ENCODE assay signal across 8 cellular contexts in genomic region chr1:89994805-89995594, GRCh38. TPM values are rescaled to one million over a fixed set of nuclear protein-coding genes. Genes with fewer than 3 reads are reported as not detected.
DNase-seq lines count a peak whose midpoint lies in the region; TF ChIP-seq lines count a peak whose summit lies in the region.

Gene ZNF326 (plus strand): TSS chr1:89995110. CDS start chr1:89995258, 148 bp downstream.

- H3K9ac ChIP-seq in MM.1S (ENCODE audit: low read length) = peak within 1 kb of the TSS; percentile 97
- peak within 1 kb of the TSS; percentile 87 to 99 (median 96) for H3K9ac ChIP-seq in subcutaneous abdominal adipose tissue (ENCODE audit: low read length in 5 of 5)

- H3K27me3 ChIP-seq in MM.1S (replicated peaks; ENCODE audit: insufficient read depth, low read length) (no peaks in the 10 kb centered on the region), SJCRH30 (no peaks in the 10 kb centered on the region), neuron (ENCODE audit: insufficient read depth, low read length) (no peaks in the 10 kb centered on the region), subcutaneous abdominal adipose tissue (ENCODE audit: control insufficient read depth in 5 of 5, insufficient read depth in 4 of 5, low read length in 5 of 5) (no peaks in the 10 kb centered on the region)

- H3K27ac ChIP-seq in MM.1S (ENCODE audit: low read length) (peak within 1 kb of the TSS; percentile 77; the same call in 1 of the 2 replicates), SJCRH30 (peak within 1 kb of the TSS; percentile 89), subcutaneous abdominal adipose tissue (ENCODE audit: low read depth, low read length) (peak within 1 kb of the TSS; percentile 91)

- H3K9me3 ChIP-seq in MM.1S (replicated peaks; ENCODE audit: insufficient read depth, low read length) (no peaks in the 10 kb centered on the region), SJCRH30 (replicated peaks) (no peaks in the 10 kb centered on the region), neuron (ENCODE audit: low read length) (no peaks in the 10 kb centered on the region), subcutaneous abdominal adipose tissue (ENCODE audit: control insufficient read depth in 5 of 5, low read length in 5 of 5) (no peaks in the 10 kb centered on the region)

- peak within 1 kb of the TSS; percentile 86 for H3K4me3 ChIP-seq in MM.1S (ENCODE audit: low read length)
- peak within 1 kb of the TSS; percentile 82 for H3K4me3 ChIP-seq in SJCRH30
- H3K4me3 ChIP-seq in neuron (ENCODE audit: low read length) = peak within 1 kb of the TSS; percentile 84
- H3K4me3 ChIP-seq in subcutaneous abdominal adipose tissue (ENCODE audit: low read depth in 1 of 5, low read length in 5 of 5) = peak within 1 kb of the TSS; percentile 82 to 93 (median 88)

- H3K36me3 ChIP-seq in MM.1S (replicated peaks; ENCODE audit: insufficient read depth, low read length) (no peaks in the 10 kb centered on the region; the same call in 1 of the 2 replicates), SJCRH30 (peaks cover 26% of the 10 kb centered on the region), neuron (ENCODE audit: insufficient read depth, low read length) (peaks cover 17% of the 10 kb centered on the region), subcutaneous abdominal adipose tissue (ENCODE audit: control insufficient read depth in 5 of 5, insufficient read depth in 5 of 5, low read length in 5 of 5) (peaks cover 0 to 9% (median 0%) of the 10 kb centered on the region in 5 donors)

- no peak for TF ChIP-seq CTCF in MM.1S (IDR thresholded peaks at IDR 0.05; ENCODE audit: low read length)

- H3F3A ChIP-seq in MM.1S (ENCODE audit: insufficient read depth, low read length) = peaks cover 13% of the 10 kb centered on the region

- peaks cover 50% of the 10 kb centered on the region for H3K79me2 ChIP-seq in MM.1S (ENCODE audit: low read length)

- H3K9me2 ChIP-seq in MM.1S (replicated peaks; ENCODE audit: insufficient read depth, low read length) = no peaks in the 10 kb centered on the region

- H3K4me2 ChIP-seq in MM.1S (ENCODE audit: low read depth, low read length) = peak within 1 kb of the TSS; percentile 70

- peak; percentile 98 for DNase-seq in GDM1 (lab: John Stamatoyannopoulos, UW)
- peak; percentile 97 for DNase-seq in HCEC 1CT
- DNase-seq in MM.1S = peak; percentile 96
- DNase-seq in SJCRH30 = peak; percentile 97
- peak; percentile 87 for DNase-seq in activated gamma-delta T cell treated with anti-CD3 and anti-CD28 coated beads, Interleukin-2, amount 50 U/mL, for 16 hours (ENCODE audit: low read depth)
- DNase-seq in foreskin melanocyte = peak; percentile 86

- peaks cover 3% of the 10 kb centered on the region; the same call in 1 of the 2 replicates for H4K20me1 ChIP-seq in MM.1S (ENCODE audit: insufficient read depth, low read length)

- H2AFZ ChIP-seq in MM.1S (ENCODE audit: low read length) (peak within 1 kb of the TSS; percentile 67), neuron (ENCODE audit: low read depth, low read length) (peak within 1 kb of the TSS; percentile 73)

- H3K4me1 ChIP-seq in MM.1S (ENCODE audit: low read length) (peaks cover 10% of the 10 kb centered on the region), SJCRH30 (no peaks in the 10 kb centered on the region), neuron (ENCODE audit: insufficient read depth, low read length) (peaks cover 34% of the 10 kb centered on the region), subcutaneous abdominal adipose tissue (ENCODE audit: control insufficient read depth in 5 of 5, insufficient read depth in 5 of 5, low read length in 5 of 5) (peaks cover 0 to 34% (median 22%) of the 10 kb centered on the region in 5 donors)

RNA-seq across cellular contexts. Expression of gene ZNF326, which starts in this region (rescaled TPM):
- 20.6 and 25.8 TPM in 2 replicates for total RNA-seq in SJCRH30 (2014; rRNA removed; shearing (Covaris generic))

Comparison
In these comparisons a context has a peak if more than half of its experiments do, and no peak if none do; other contexts are left out.
1. Peak in every context shown above with its lines: DNase-seq, H3K4me3 ChIP-seq and H3K27ac ChIP-seq.